Comparison of ENCODE assay signal across 22 cellular contexts in the genomic region with DNA sequence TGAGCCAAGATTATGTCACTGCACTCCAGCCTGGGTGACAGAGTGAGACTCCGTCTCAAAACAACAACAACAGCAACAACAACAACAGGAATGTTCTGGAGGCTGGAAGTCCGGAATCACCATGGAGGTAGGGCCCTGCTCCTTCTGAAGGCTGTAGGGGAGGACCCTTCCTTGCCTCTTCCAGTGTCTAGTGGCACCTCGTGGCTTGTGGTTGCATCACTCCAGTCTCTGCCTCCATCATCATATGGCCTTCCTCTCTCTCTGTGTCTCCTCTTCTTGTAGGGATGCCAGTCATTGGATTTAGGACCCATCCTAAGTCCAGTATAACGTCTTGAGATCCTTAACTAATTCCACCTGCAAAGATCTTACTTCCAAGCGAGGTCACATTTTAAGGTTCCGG. TPM values are rescaled to one million over a fixed set of nuclear protein-coding genes. Genes with fewer than 3 reads are reported as not detected.
DNase-seq lines count a peak whose midpoint lies in the region; ATAC-seq, FAIRE-seq and TF ChIP-seq lines count a peak whose summit lies in the region.
"Had no signal": no experiment of that assay in that cellular context is flagged by ENCODE, and none has a peak within 500 bp of the region (broad histone marks: within the 10 kb centered on the region; RNA-seq: fewer than 3 reads in every experiment).

No MANE protein-coding gene starts in this region.

- no peaks in the 10 kb centered on the region for H3K36me3 Mint-ChIP-seq in naive thymus-derived CD4-positive, alpha-beta T cell

- H3K4me1 ChIP-seq in HepG2 (ENCODE audit: insufficient read depth, low read length): no peaks in the 10 kb centered on the region
- no peaks in the 10 kb centered on the region for H3K4me1 ChIP-seq in right lobe of liver
- peaks cover 0 to 5% of the 10 kb centered on the region in 2 experiments; a peak in 1 of 5 replicates for H3K4me1 ChIP-seq in K562 (replicated peaks in 1 of 2; ENCODE audit: control insufficient read depth in 2 of 2, insufficient read depth in 2 of 2, low read length in 2 of 2)
- no peaks in the 10 kb centered on the region for H3K4me1 ChIP-seq in neuronal stem cell (ENCODE audit: control insufficient read depth in 2 of 2, insufficient read depth in 1 of 2, low read depth in 1 of 2, low read length in 2 of 2)
- H3K4me1 ChIP-seq in naive thymus-derived CD4-positive, alpha-beta T cell (ENCODE audit: control insufficient read depth in 2 of 2, insufficient read depth in 2 of 2, low read length in 2 of 2): no peaks in the 10 kb centered on the region

- no peak overlapping the region for H2BK15ac ChIP-seq in neuronal stem cell (ENCODE audit: low read length)

- CTCF ChIA-PET in HepG2 (lab: Yijun Ruan, JAX; ENCODE audit: low intra/inter-chr PET ratio, low total read pairs) (no interaction called here), K562 (lab: Yijun Ruan, JAX; ENCODE audit: low intra/inter-chr PET ratio) (no interaction called here)
- CTCF ChIA-PET in naive thymus-derived CD4-positive, alpha-beta T cell (lab: Charles Lee): no interaction called here

- H3K4me2 ChIP-seq in HepG2 (ENCODE audit: low read depth, low read length): no peak overlapping the region
- H3K4me2 ChIP-seq in K562 (ENCODE audit: insufficient read depth, low read length): no peak overlapping the region
- H3K4me2 ChIP-seq in neuronal stem cell (ENCODE audit: insufficient read depth, low read length, poor library complexity, severe bottlenecking): no peak overlapping the region
- H3K4me2 ChIP-seq: KMS-11, PC-9 had no signal

- DNase-seq in HepG2 (ENCODE audit: low spot score) (no peak), right lobe of liver (no peak), K562 (ENCODE audit: extremely low read depth in 1 of 4, low spot score in 3 of 4) (no peak), neuronal stem cell (ENCODE audit: low spot score) (no peak), DMS153 treated with DMSO at 0.1 percent for 48 hours (lab: John Stamatoyannopoulos, UW; ENCODE audit: unreplicated experiment) (no peak)
- DNase-seq in stimulated activated naive CD8-positive, alpha-beta T cell treated with anti-CD3 and anti-CD28 coated beads, Interleukin-15, Interleukin-2, amounts not matched to agents 100 U/mL and 50 U/mL, for 24 hours: no peak
- no peak for DNase-seq in naive thymus-derived CD4-positive, alpha-beta T cell
- DNase-seq: DMS53, EL, GF-D8, GOT3, MV-4-11, NCI-H1417, NCI-H1694 treated with DMSO at 0.1 percent for 48 hours, NCI-H226, NCI-H524, PC-9, RPMI8226, SHP77 had no signal

- H3K23ac ChIP-seq in neuronal stem cell (ENCODE audit: low read depth, low read length, poor library complexity): no peak overlapping the region

- no peak overlapping the region for H4K8ac ChIP-seq in neuronal stem cell (ENCODE audit: low read depth, low read length)

- no peak for TF ChIP-seq POLR2A in HepG2 (IDR thresholded peaks at IDR 0.05; ENCODE audit: insufficient read depth in 1 of 2, low read depth in 2 of 2, low read length in 2 of 2)
- TF ChIP-seq POLR2A in right lobe of liver (IDR thresholded peaks at IDR 0.05): no peak
- no peak for TF ChIP-seq POLR2A in K562 (conservative IDR thresholded peaks at IDR 0.05)

- H2BK5ac ChIP-seq in neuronal stem cell (ENCODE audit: low read length): no peak overlapping the region

- H3K9me3 ChIP-seq in HepG2 (ENCODE audit: low read length) (no peaks in the 10 kb centered on the region), right lobe of liver (no peaks in the 10 kb centered on the region), K562 (replicated peaks; ENCODE audit: control insufficient read depth, insufficient read depth, low read depth, low read length) (no peaks in the 10 kb centered on the region), neuronal stem cell (replicated peaks in 1 of 2; ENCODE audit: control insufficient read depth in 2 of 2, insufficient read depth in 1 of 2, low read depth in 1 of 2, low read length in 2 of 2) (peaks cover 0 to 1% of the 10 kb centered on the region in 2 donors)
- H3K9me3 ChIP-seq in naive thymus-derived CD4-positive, alpha-beta T cell (ENCODE audit: control insufficient read depth in 2 of 3, low read length in 3 of 3): no peaks in the 10 kb centered on the region

- no peak for TF ChIP-seq EP300 in HepG2 (IDR thresholded peaks at IDR 0.05; ENCODE audit: low read depth in 2 of 2, low read length in 2 of 2)
- no peak for TF ChIP-seq EP300 in HepG2 (CRISPR knock-in tag; IDR thresholded peaks at IDR 0.05; ENCODE audit: borderline replicate concordance)
- no peak for TF ChIP-seq EP300 in K562 (IDR thresholded peaks at IDR 0.05; ENCODE audit: low read length)

- no peak overlapping the region for H2BK120ac ChIP-seq in neuronal stem cell (ENCODE audit: low read depth, low read length)

- no peak overlapping the region for H3K4ac ChIP-seq in neuronal stem cell (ENCODE audit: low read length)

- peaks cover 0 to 9% (median 0%) of the 10 kb centered on the region in 5 donors for H3K27me3 Mint-ChIP-seq in naive thymus-derived CD4-positive, alpha-beta T cell

- in situ Hi-C loops in HepG2 (cut with HindIII; ENCODE audit: extremely low pct_ligation_motif_present, low pct_unique_long_range_greater_than_20kb) (no loop called here), K562 (cut with MboI) (no loop called here)

- ATAC-seq in HepG2: no peak
- ATAC-seq in right lobe of liver: no peak
- ATAC-seq in K562: peak; percentile 71
- ATAC-seq in stimulated activated naive CD8-positive, alpha-beta T cell treated with anti-CD3 and anti-CD28 coated beads, Interleukin-15, Interleukin-2, amounts not matched to agents 100 U/mL and 50 U/mL, for 24 hours: no peak
- no peak for ATAC-seq in naive thymus-derived CD4-positive, alpha-beta T cell

- BruUV-seq in HepG2 (replicated peaks; lab: Mats Ljungman, UMichigan) (no TSS peak), K562 (replicated peaks; lab: Mats Ljungman, UMichigan) (no TSS peak)

- H3K4me3 ChIP-seq in HepG2 (replicated peaks in 1 of 3; ENCODE audit: insufficient read depth in 1 of 3, low read depth in 2 of 3, low read length in 3 of 3) (no peak overlapping the region), right lobe of liver (no peak overlapping the region), K562 (no peak overlapping the region), neuronal stem cell (ENCODE audit: low read length in 2 of 2) (no peak overlapping the region)
- no peak overlapping the region for H3K4me3 ChIP-seq in naive thymus-derived CD4-positive, alpha-beta T cell (ENCODE audit: low read length)
- H3K4me3 ChIP-seq: PC-9 had no signal

- no peak for TF ChIP-seq RAD21 in HepG2 (CRISPR knock-in tag; IDR thresholded peaks at IDR 0.05)
- no peak for TF ChIP-seq RAD21 in K562 (CRISPR knock-in tag; conservative IDR thresholded peaks at IDR 0.05 in 1 of 2, IDR thresholded peaks at IDR 0.05 in 1 of 2)

- 0 out of 5 replicates have a peak, but pooled peaks cover under 1 to 2% of the 10 kb centered on the region in 2 experiments for H3K36me3 ChIP-seq in HepG2 (replicated peaks in 1 of 2; ENCODE audit: control insufficient read depth in 1 of 2, insufficient read depth in 2 of 2, low read length in 2 of 2)
- no peaks in the 10 kb centered on the region for H3K36me3 ChIP-seq in right lobe of liver
- H3K36me3 ChIP-seq in K562 (ENCODE audit: control insufficient read depth, insufficient read depth, low read length): no peaks in the 10 kb centered on the region
- no peaks in the 10 kb centered on the region for H3K36me3 ChIP-seq in neuronal stem cell (replicated peaks in 1 of 2; ENCODE audit: control insufficient read depth in 2 of 2, insufficient read depth in 2 of 2, low read length in 2 of 2)
- no peaks in the 10 kb centered on the region for H3K36me3 ChIP-seq in naive thymus-derived CD4-positive, alpha-beta T cell (ENCODE audit: control insufficient read depth in 2 of 3, insufficient read depth in 3 of 3, low read length in 3 of 3)

- H3K9ac ChIP-seq in HepG2 (ENCODE audit: insufficient read depth, low read depth, low read length) (no peak overlapping the region), K562 (ENCODE audit: insufficient read depth in 1 of 2, low read depth in 2 of 2, low read length in 2 of 2) (no peak overlapping the region), neuronal stem cell (ENCODE audit: low read depth, low read length, poor library complexity) (peak overlapping the region; percentile 63)
- H3K9ac ChIP-seq: KMS-11 had no signal

- no peaks in the 10 kb centered on the region for H3K79me1 ChIP-seq in neuronal stem cell (ENCODE audit: low read depth, low read length)

- H3K27me3 ChIP-seq in HepG2 (ENCODE audit: control insufficient read depth in 1 of 2, insufficient read depth in 2 of 2, low read length in 2 of 2) (peaks cover 4 to 35% of the 10 kb centered on the region in 2 experiments), right lobe of liver (no peaks in the 10 kb centered on the region), K562 (ENCODE audit: control insufficient read depth in 2 of 2, insufficient read depth in 2 of 2, low read length in 2 of 2) (peaks cover 11 to 59% of the 10 kb centered on the region in 2 experiments; a peak in 4 of 5 replicates), neuronal stem cell (ENCODE audit: control insufficient read depth in 3 of 3, insufficient read depth in 3 of 3, low read depth in 1 of 3, low read length in 3 of 3) (peaks cover 0 to 2% (median 0%) of the 10 kb centered on the region in 3 experiments)
- no peaks in the 10 kb centered on the region for H3K27me3 ChIP-seq in naive thymus-derived CD4-positive, alpha-beta T cell (ENCODE audit: control insufficient read depth in 2 of 2, insufficient read depth in 2 of 2, low read length in 2 of 2)

- no peak overlapping the region for H3K4me3 Mint-ChIP-seq in naive thymus-derived CD4-positive, alpha-beta T cell

- H2AFZ ChIP-seq in HepG2 (ENCODE audit: low read length) (no peak overlapping the region), K562 (ENCODE audit: low read depth, low read length) (no peak overlapping the region), neuronal stem cell (ENCODE audit: low read length) (no peak overlapping the region)
- H2AFZ ChIP-seq: PC-9 had no signal

- H3K27ac ChIP-seq in HepG2 (ENCODE audit: extremely low read length, insufficient read depth, low read length) (no peak overlapping the region), right lobe of liver (no peak overlapping the region), K562 (ENCODE audit: extremely low read depth, low read depth, low read length) (no peak overlapping the region), neuronal stem cell (replicated peaks; ENCODE audit: low read length) (no peak overlapping the region)
- H3K27ac ChIP-seq in naive thymus-derived CD4-positive, alpha-beta T cell (ENCODE audit: low read depth, low read length): no peak overlapping the region
- H3K27ac ChIP-seq: C4-2B, KMS-11, PC-9 had no signal

- H3K79me2 ChIP-seq in HepG2 (ENCODE audit: insufficient read depth, low read length): no peaks in the 10 kb centered on the region
- no peaks in the 10 kb centered on the region for H3K79me2 ChIP-seq in K562 (ENCODE audit: control insufficient read depth, insufficient read depth, low read length)

- no peaks in the 10 kb centered on the region for H3K9me3 Mint-ChIP-seq in naive thymus-derived CD4-positive, alpha-beta T cell

- POLR2A ChIA-PET in HepG2 (lab: Yijun Ruan, JAX): no interaction called here
- POLR2A ChIA-PET in K562 (lab: Yijun Ruan, JAX): interaction anchor here (1.4 kb wide), 1 partner anchor 9 kb away, joined by 7 read pairs; no protein-coding TSS in a partner anchor
- POLR2A ChIA-PET in naive thymus-derived CD4-positive, alpha-beta T cell (lab: Charles Lee): interaction anchor here (0.9 kb wide), 1 partner anchor 14 kb away, joined by 3 read pairs; a partner anchor contains a TSS

- H4K91ac ChIP-seq in neuronal stem cell (ENCODE audit: low read depth, low read length, poor library complexity): no peak overlapping the region

- intact Hi-C loops in HepG2 (cut with micrococcal nuclease; ENCODE audit: unreplicated experiment): no loop called here
- intact Hi-C loops in right lobe of liver (cut with DNase I): no loop called here
- intact Hi-C loops in K562 (cut with micrococcal nuclease): no loop called here
- intact Hi-C loops in naive thymus-derived CD4-positive, alpha-beta T cell (cut with micrococcal nuclease): no loop called here

- H4K20me1 ChIP-seq in HepG2 (ENCODE audit: insufficient read depth, low read length) (no peaks in the 10 kb centered on the region), K562 (replicated peaks; ENCODE audit: control insufficient read depth, insufficient read depth, low read length) (no peaks in the 10 kb centered on the region; the same call in 1 of the 2 replicates)

- no peak overlapping the region for H2BK12ac ChIP-seq in neuronal stem cell (ENCODE audit: low read length)

- peaks cover 0 to 2% (median 0%) of the 10 kb centered on the region in 7 donors for H3K4me1 Mint-ChIP-seq in naive thymus-derived CD4-positive, alpha-beta T cell

- H3K9me1 ChIP-seq in K562 (ENCODE audit: control insufficient read depth, insufficient read depth, low read length): no peaks in the 10 kb centered on the region

- H3K18ac ChIP-seq in neuronal stem cell (ENCODE audit: low read length): no peak overlapping the region

- H2AK5ac ChIP-seq in neuronal stem cell (ENCODE audit: low read depth, low read length): no peak overlapping the region

- 54% methylated on average over 6 of the region's 6 CpGs for WGBS in HepG2 (ENCODE audit: low lambda C conversion rate)
- 53% methylated on average over 5 of the region's 6 CpGs for WGBS in right lobe of liver (ENCODE audit: insufficient coverage, low coverage, low lambda C conversion rate, missing lambda C conversion rate)
- 8% methylated on average over 6 of the region's 6 CpGs for WGBS in K562 (ENCODE audit: insufficient coverage, low coverage, missing lambda C conversion rate)
- WGBS in neuronal stem cell (ENCODE audit: extremely low coverage in 2 of 2, insufficient read length in 2 of 2, insufficient replicate concordance in 1 of 2), 2 donors: no CpG with 5 or more reads among the region's 6 CpGs

- no peak for FAIRE-seq in HepG2 (lab: Jason Lieb, UNC)
- no peak for FAIRE-seq in K562 (lab: Jason Lieb, UNC)
- FAIRE-seq: A204.1 had no signal

- no peak overlapping the region for H3K14ac ChIP-seq in neuronal stem cell (ENCODE audit: low read length)

- H3K27ac Mint-ChIP-seq in naive thymus-derived CD4-positive, alpha-beta T cell: no peak overlapping the region

- TF ChIP-seq CTCF in HepG2 (CRISPR knock-in tag; IDR thresholded peaks at IDR 0.05): no peak
- TF ChIP-seq CTCF in right lobe of liver (IDR thresholded peaks at IDR 0.05): no peak
- no peak for TF ChIP-seq CTCF in K562 (IDR thresholded peaks at IDR 0.05 in 2 of 3, conservative IDR thresholded peaks at IDR 0.05 in 1 of 3; ENCODE audit: insufficient read depth in 2 of 3, low read depth in 1 of 3, low read length in 3 of 3)

RNA-seq across cellular contexts. Expression of a gene that starts 14.0 kb away (rescaled TPM):
- 29.8 and 60.3 TPM in 2 replicates for total RNA-seq in HepG2 (2016; rRNA removed; fragmentation: Illumina TruSeq; extraction: Trizol)
- total RNA-seq in HepG2 (2016; cell fraction: cytosol; rRNA removed; fragmentation: Illumina TruSeq; extraction: Trizol; ENCODE audit: low read depth): 10.2 and 12.2 TPM in 2 replicates
- 25.3 and 59.7 TPM in 2 replicates for total RNA-seq in HepG2 (2016; cell fraction: insoluble cytoplasmic fraction; rRNA removed; fragmentation: Illumina TruSeq; extraction: Trizol)
- 19.0 and 22.6 TPM in 2 replicates for total RNA-seq in HepG2 (2016; cell fraction: membrane; rRNA removed; fragmentation: Illumina TruSeq; extraction: Trizol)
- 58.3 and 69.4 TPM in 2 replicates for total RNA-seq in HepG2 (2016; cell fraction: nucleus; rRNA removed; fragmentation: Illumina TruSeq; extraction: Trizol)
- 27.1 and 31.6 TPM in 2 replicates for polyA plus RNA-seq in HepG2 (2011; rRNA removed)
- 28.0 and 43.3 TPM in 2 replicates for polyA plus RNA-seq in HepG2 (2011; cell fraction: cytosol; rRNA removed)
- 119 and 135 TPM in 2 replicates for polyA plus RNA-seq in HepG2 (2011; cell fraction: nucleus; rRNA removed)
- 20.6 and 22.0 TPM in 2 replicates for polyA plus RNA-seq in HepG2 (2012)
- 7.6 and 9.3 TPM in 2 replicates for polyA plus RNA-seq in HepG2 (2016; cell fraction: cytosol; fragmentation: Illumina TruSeq; extraction: Trizol; ENCODE audit: low read depth)
- polyA plus RNA-seq in HepG2 (2016; cell fraction: insoluble cytoplasmic fraction; fragmentation: Illumina TruSeq; extraction: Trizol; ENCODE audit: low read depth): 24.9 and 27.9 TPM in 2 replicates
- polyA plus RNA-seq in HepG2 (2016; cell fraction: membrane; fragmentation: Illumina TruSeq; extraction: Trizol; ENCODE audit: low read depth): 15.1 and 16.1 TPM in 2 replicates
- 111 and 120 TPM in 2 replicates for polyA plus RNA-seq in HepG2 (2016; cell fraction: nucleus; fragmentation: Illumina TruSeq; extraction: Trizol; ENCODE audit: insufficient read depth, low read depth)
- polyA minus RNA-seq in HepG2 (2011; rRNA and poly(A)+ RNA removed; ENCODE audit: low replicate concordance): 13.4 and 91.3 TPM in 2 replicates
- polyA minus RNA-seq in HepG2 (2011; cell fraction: cytosol; rRNA and poly(A)+ RNA removed): 24.6 and 30.4 TPM in 2 replicates
- polyA minus RNA-seq in HepG2 (2011; cell fraction: nucleus; rRNA and poly(A)+ RNA removed): 41.9 and 43.5 TPM in 2 replicates
- 10 to 100 TPM in 2 of 6 experiments, 1 to 10 TPM in 4; 6.6 to 22.1 (median 8.4) TPM for total RNA-seq in right lobe of liver
- total RNA-seq in K562 (2011; cell fraction: chromatin; rRNA removed; ENCODE audit: low replicate concordance): 9.5 and 17.8 TPM in 2 replicates
- total RNA-seq in K562 (2011; cell fraction: nucleolus; rRNA removed): 19.6 and 28.9 TPM in 2 replicates
- 16.7 and 17.6 TPM in 2 replicates for total RNA-seq in K562 (2011; cell fraction: nucleoplasm; rRNA removed)
- 12.5 and 12.7 TPM in 2 replicates for total RNA-seq in K562 (2014; rRNA removed)
- 3.0 and 3.8 TPM in 2 replicates for total RNA-seq in K562 (2014; rRNA removed; fragmentation: Illumina TruSeq; extraction: Trizol)
- 6.9 and 7.2 TPM in 2 replicates for total RNA-seq in K562 (2015; rRNA removed; fragmentation: Illumina TruSeq; extraction: Trizol)
- total RNA-seq in K562 (2021): 11.9 and 12.8 TPM in 2 replicates
- 3.8 and 4.5 TPM in 2 replicates for polyA plus RNA-seq in K562 (2011; rRNA removed)
- polyA plus RNA-seq in K562 (2011; cell fraction: cytosol; rRNA removed): 6.3 and 14.1 TPM in 2 replicates
- 11.2 and 19.4 TPM in 2 replicates for polyA plus RNA-seq in K562 (2011; cell fraction: nucleus; rRNA removed)
- 6.5 and 8.8 TPM in 2 replicates for polyA plus RNA-seq in K562 (2012)
- polyA plus RNA-seq in K562 (2014; fragmentation: Illumina TruSeq; extraction: Trizol): 4.6 and 8.6 TPM in 2 replicates
- polyA plus RNA-seq in K562 (2014; fragmentation: Nextera tagmentation; extraction: Ambion mirVana): under 1 TPM; 0.15 to 0.53 TPM
- polyA plus RNA-seq in K562 (2014; rRNA removed): 11.1 and 12.7 TPM in 2 replicates
- 2.8 and 5.7 TPM in 2 replicates for polyA minus RNA-seq in K562 (2011; rRNA and poly(A)+ RNA removed)
- polyA minus RNA-seq in K562 (2011; cell fraction: cytosol; rRNA and poly(A)+ RNA removed): 5.6 and 6.1 TPM in 2 replicates
- polyA minus RNA-seq in K562 (2011; cell fraction: nucleus; rRNA and poly(A)+ RNA removed): 7.6 and 9.0 TPM in 2 replicates
- 3.1 TPM for polyA plus RNA-seq in neuronal stem cell (2013, experiment 1 of 2)
- 2.7 TPM for polyA plus RNA-seq in neuronal stem cell (2013, experiment 2 of 2)
- total RNA-seq in naive thymus-derived CD4-positive, alpha-beta T cell: 10 to 100 TPM; 17.8 to 39.5 (median 34.1) TPM
- polyA plus RNA-seq in naive thymus-derived CD4-positive, alpha-beta T cell: 10 to 100 TPM; 23.3 to 42.9 TPM

RNA-seq across cellular contexts. Expression of a gene that starts 46.0 kb away (rescaled TPM):
- total RNA-seq in HepG2 (2016; rRNA removed; fragmentation: Illumina TruSeq; extraction: Trizol): 0.97 and 1.9 TPM in 2 replicates
- 0.61 and 0.79 TPM in 2 replicates for total RNA-seq in HepG2 (2016; cell fraction: cytosol; rRNA removed; fragmentation: Illumina TruSeq; extraction: Trizol; ENCODE audit: low read depth)
- total RNA-seq in HepG2 (2016; cell fraction: insoluble cytoplasmic fraction; rRNA removed; fragmentation: Illumina TruSeq; extraction: Trizol): 0.45 and 1.1 TPM in 2 replicates
- total RNA-seq in HepG2 (2016; cell fraction: membrane; rRNA removed; fragmentation: Illumina TruSeq; extraction: Trizol): 0.76 and 1.0 TPM in 2 replicates
- 0.72 and 0.78 TPM in 2 replicates for total RNA-seq in HepG2 (2016; cell fraction: nucleus; rRNA removed; fragmentation: Illumina TruSeq; extraction: Trizol)
- polyA plus RNA-seq in HepG2 (2011; rRNA removed): 2.8 and 3.4 TPM in 2 replicates
- polyA plus RNA-seq in HepG2 (2011; cell fraction: cytosol; rRNA removed): 2.8 TPM in 2 replicates
- 1.3 and 1.4 TPM in 2 replicates for polyA plus RNA-seq in HepG2 (2011; cell fraction: nucleus; rRNA removed)
- polyA plus RNA-seq in HepG2 (2012): 1.7 and 2.7 TPM in 2 replicates
- 0.58 and 0.68 TPM in 2 replicates for polyA plus RNA-seq in HepG2 (2016; cell fraction: cytosol; fragmentation: Illumina TruSeq; extraction: Trizol; ENCODE audit: low read depth)
- 0.85 and 1.2 TPM in 2 replicates for polyA plus RNA-seq in HepG2 (2016; cell fraction: insoluble cytoplasmic fraction; fragmentation: Illumina TruSeq; extraction: Trizol; ENCODE audit: low read depth)
- polyA plus RNA-seq in HepG2 (2016; cell fraction: membrane; fragmentation: Illumina TruSeq; extraction: Trizol; ENCODE audit: low read depth): 0.71 and 0.81 TPM in 2 replicates
- 1.4 and 2.1 TPM in 2 replicates for polyA plus RNA-seq in HepG2 (2016; cell fraction: nucleus; fragmentation: Illumina TruSeq; extraction: Trizol; ENCODE audit: insufficient read depth, low read depth)
- 1.0 TPM in 1 of 2 replicates, not detected in the other for polyA minus RNA-seq in HepG2 (2011; rRNA and poly(A)+ RNA removed; ENCODE audit: low replicate concordance)
- 0.89 and 1.1 TPM in 2 replicates for polyA minus RNA-seq in HepG2 (2011; cell fraction: cytosol; rRNA and poly(A)+ RNA removed)
- polyA minus RNA-seq in HepG2 (2011; cell fraction: nucleus; rRNA and poly(A)+ RNA removed): 0.50 and 0.90 TPM in 2 replicates
- not detected for total RNA-seq in right lobe of liver
- total RNA-seq in K562 (2011; cell fraction: chromatin; rRNA removed; ENCODE audit: low replicate concordance): not detected in 2 replicates
- total RNA-seq in K562 (2011; cell fraction: nucleolus; rRNA removed): not detected in 2 replicates
- not detected in 2 replicates for total RNA-seq in K562 (2011; cell fraction: nucleoplasm; rRNA removed)
- not detected in 2 replicates for total RNA-seq in K562 (2014; rRNA removed)
- total RNA-seq in K562 (2014; rRNA removed; fragmentation: Illumina TruSeq; extraction: Trizol): not detected in 2 replicates
- total RNA-seq in K562 (2015; rRNA removed; fragmentation: Illumina TruSeq; extraction: Trizol): not detected in 2 replicates
- not detected in 2 replicates for total RNA-seq in K562 (2021)
- not detected in 2 replicates for polyA plus RNA-seq in K562 (2011; rRNA removed)
- polyA plus RNA-seq in K562 (2011; cell fraction: cytosol; rRNA removed): not detected in 2 replicates
- not detected in 2 replicates for polyA plus RNA-seq in K562 (2011; cell fraction: nucleus; rRNA removed)
- not detected in 2 replicates for polyA plus RNA-seq in K562 (2012)
- not detected in 2 replicates for polyA plus RNA-seq in K562 (2014; fragmentation: Illumina TruSeq; extraction: Trizol)
- polyA plus RNA-seq in K562 (2014; fragmentation: Nextera tagmentation; extraction: Ambion mirVana): not detected
- not detected in 2 replicates for polyA plus RNA-seq in K562 (2014; rRNA removed)
- polyA minus RNA-seq in K562 (2011; rRNA and poly(A)+ RNA removed): not detected in 2 replicates
- not detected in 2 replicates for polyA minus RNA-seq in K562 (2011; cell fraction: cytosol; rRNA and poly(A)+ RNA removed)
- not detected in 2 replicates for polyA minus RNA-seq in K562 (2011; cell fraction: nucleus; rRNA and poly(A)+ RNA removed)
- polyA plus RNA-seq in neuronal stem cell (2013, experiment 1 of 2): 0.52 TPM
- polyA plus RNA-seq in neuronal stem cell (2013, experiment 2 of 2): 0.72 TPM
- not detected for total RNA-seq in naive thymus-derived CD4-positive, alpha-beta T cell
- polyA plus RNA-seq in naive thymus-derived CD4-positive, alpha-beta T cell: not detected
- total RNA-seq: PC-9 had no signal

RNA-seq across cellular contexts. Expression of a gene that starts 51.9 kb away (rescaled TPM):
- 39.6 and 75.6 TPM in 2 replicates for total RNA-seq in HepG2 (2016; rRNA removed; fragmentation: Illumina TruSeq; extraction: Trizol)
- total RNA-seq in HepG2 (2016; cell fraction: cytosol; rRNA removed; fragmentation: Illumina TruSeq; extraction: Trizol; ENCODE audit: low read depth): 7.6 and 8.9 TPM in 2 replicates
- 38.5 and 76.0 TPM in 2 replicates for total RNA-seq in HepG2 (2016; cell fraction: insoluble cytoplasmic fraction; rRNA removed; fragmentation: Illumina TruSeq; extraction: Trizol)
- total RNA-seq in HepG2 (2016; cell fraction: membrane; rRNA removed; fragmentation: Illumina TruSeq; extraction: Trizol): 14.3 and 16.3 TPM in 2 replicates
- total RNA-seq in HepG2 (2016; cell fraction: nucleus; rRNA removed; fragmentation: Illumina TruSeq; extraction: Trizol): 78.0 and 84.8 TPM in 2 replicates
- 43.3 and 51.5 TPM in 2 replicates for polyA plus RNA-seq in HepG2 (2011; rRNA removed)
- polyA plus RNA-seq in HepG2 (2011; cell fraction: cytosol; rRNA removed): 46.0 and 52.0 TPM in 2 replicates
- 37.8 and 40.2 TPM in 2 replicates for polyA plus RNA-seq in HepG2 (2011; cell fraction: nucleus; rRNA removed)
- polyA plus RNA-seq in HepG2 (2012): 25.7 and 31.5 TPM in 2 replicates
- polyA plus RNA-seq in HepG2 (2016; cell fraction: cytosol; fragmentation: Illumina TruSeq; extraction: Trizol; ENCODE audit: low read depth): 6.3 and 6.5 TPM in 2 replicates
- polyA plus RNA-seq in HepG2 (2016; cell fraction: insoluble cytoplasmic fraction; fragmentation: Illumina TruSeq; extraction: Trizol; ENCODE audit: low read depth): 36.3 and 37.9 TPM in 2 replicates
- 10.1 and 11.8 TPM in 2 replicates for polyA plus RNA-seq in HepG2 (2016; cell fraction: membrane; fragmentation: Illumina TruSeq; extraction: Trizol; ENCODE audit: low read depth)
- polyA plus RNA-seq in HepG2 (2016; cell fraction: nucleus; fragmentation: Illumina TruSeq; extraction: Trizol; ENCODE audit: insufficient read depth, low read depth): 104 and 109 TPM in 2 replicates
- polyA minus RNA-seq in HepG2 (2011; rRNA and poly(A)+ RNA removed; ENCODE audit: low replicate concordance): 135 and 161 TPM in 2 replicates
- polyA minus RNA-seq in HepG2 (2011; cell fraction: cytosol; rRNA and poly(A)+ RNA removed): 28.6 and 36.3 TPM in 2 replicates
- 50.0 and 65.8 TPM in 2 replicates for polyA minus RNA-seq in HepG2 (2011; cell fraction: nucleus; rRNA and poly(A)+ RNA removed)
- total RNA-seq in right lobe of liver: 10 to 100 TPM; 16.0 to 28.0 (median 16.9) TPM
- total RNA-seq in K562 (2011; cell fraction: chromatin; rRNA removed; ENCODE audit: low replicate concordance): 31.7 and 67.7 TPM in 2 replicates
- total RNA-seq in K562 (2011; cell fraction: nucleolus; rRNA removed): 75.3 and 79.9 TPM in 2 replicates
- 52.8 and 55.5 TPM in 2 replicates for total RNA-seq in K562 (2011; cell fraction: nucleoplasm; rRNA removed)
- 18.9 and 23.8 TPM in 2 replicates for total RNA-seq in K562 (2014; rRNA removed)
- total RNA-seq in K562 (2014; rRNA removed; fragmentation: Illumina TruSeq; extraction: Trizol): 10.7 and 12.3 TPM in 2 replicates
- 14.6 and 17.8 TPM in 2 replicates for total RNA-seq in K562 (2015; rRNA removed; fragmentation: Illumina TruSeq; extraction: Trizol)
- 20.8 and 26.4 TPM in 2 replicates for total RNA-seq in K562 (2021)
- polyA plus RNA-seq in K562 (2011; rRNA removed): 15.0 and 19.9 TPM in 2 replicates
- polyA plus RNA-seq in K562 (2011; cell fraction: cytosol; rRNA removed): 17.8 and 33.7 TPM in 2 replicates
- 19.2 and 25.1 TPM in 2 replicates for polyA plus RNA-seq in K562 (2011; cell fraction: nucleus; rRNA removed)
- polyA plus RNA-seq in K562 (2012): 15.1 and 16.1 TPM in 2 replicates
- 18.3 and 19.0 TPM in 2 replicates for polyA plus RNA-seq in K562 (2014; fragmentation: Illumina TruSeq; extraction: Trizol)
- polyA plus RNA-seq in K562 (2014; fragmentation: Nextera tagmentation; extraction: Ambion mirVana): 1 to 10 TPM; 1.1 to 2.8 TPM
- polyA plus RNA-seq in K562 (2014; rRNA removed): 18.3 and 18.8 TPM in 2 replicates
- 16.8 and 31.2 TPM in 2 replicates for polyA minus RNA-seq in K562 (2011; rRNA and poly(A)+ RNA removed)
- 9.7 and 14.6 TPM in 2 replicates for polyA minus RNA-seq in K562 (2011; cell fraction: cytosol; rRNA and poly(A)+ RNA removed)
- polyA minus RNA-seq in K562 (2011; cell fraction: nucleus; rRNA and poly(A)+ RNA removed): 13.5 and 16.3 TPM in 2 replicates
- 7.9 TPM for polyA plus RNA-seq in neuronal stem cell (2013, experiment 1 of 2)
- polyA plus RNA-seq in neuronal stem cell (2013, experiment 2 of 2): 8.4 TPM
- total RNA-seq in naive thymus-derived CD4-positive, alpha-beta T cell: 10 to 100 TPM; 12.9 to 29.1 (median 22.1) TPM
- 10 to 100 TPM; 18.8 to 27.1 TPM for polyA plus RNA-seq in naive thymus-derived CD4-positive, alpha-beta T cell
